8 cellular contexts compared by ENCODE assay signal in the genomic region with DNA sequence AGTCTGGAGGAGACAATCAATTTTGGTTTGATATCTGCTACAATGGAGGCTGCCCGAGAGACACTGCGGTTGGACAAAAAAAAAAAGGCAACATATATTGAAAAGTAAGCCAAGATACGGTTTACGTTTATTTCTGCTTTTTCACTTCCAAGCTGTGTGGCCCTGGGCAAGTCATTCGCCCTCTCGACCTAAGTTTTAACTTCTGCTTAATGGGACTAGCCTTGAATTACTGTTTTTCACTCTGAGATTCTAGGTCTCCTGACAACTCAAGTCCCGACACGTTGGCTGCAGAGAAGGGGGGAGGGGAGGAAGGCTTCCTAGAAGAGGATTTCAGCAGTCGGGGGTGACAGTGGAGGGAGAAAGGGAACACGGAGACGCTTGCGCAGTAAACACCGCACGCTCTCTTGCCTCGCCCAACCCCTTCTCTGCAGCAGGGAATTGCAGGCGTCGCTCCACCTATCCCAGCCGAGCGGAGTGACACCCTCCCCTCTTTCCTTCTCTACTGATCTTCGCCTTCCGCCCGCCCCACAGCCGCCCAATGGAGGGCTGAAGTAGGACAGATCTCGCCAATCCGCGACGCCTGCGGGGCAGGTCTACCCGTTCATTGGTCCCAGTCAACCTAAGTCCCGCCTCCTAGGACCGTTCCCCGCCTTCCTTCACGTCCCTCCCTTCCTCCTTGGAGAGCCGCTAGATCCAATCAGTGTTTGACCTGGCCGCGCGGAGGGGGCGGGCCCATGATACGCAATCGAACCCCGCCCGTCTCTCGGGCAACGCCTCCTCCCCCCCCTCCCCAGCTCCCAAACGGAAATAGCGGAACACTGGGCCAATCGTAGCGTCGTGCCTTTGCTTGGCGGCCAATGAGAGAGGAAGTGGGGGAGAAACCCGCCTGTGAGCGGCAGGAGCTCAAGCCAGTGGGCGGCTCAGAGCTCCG. TPM values are rescaled to one million over a fixed set of nuclear protein-coding genes. Genes with fewer than 3 reads are reported as not detected.
DNase-seq lines count a peak whose midpoint lies in the region; ATAC-seq lines count a peak whose summit lies in the region.

No MANE protein-coding gene starts in this region.

- peak; percentile 100 for DNase-seq in COLO829 (ENCODE audit: low spot score)
- DNase-seq in HT-29 (ENCODE audit: low spot score): peak; percentile 100
- DNase-seq in NK-92 treated with Interleukin-12 subunit alpha and Interleukin-12 subunit beta, amount 100 ng/mL, for 24 hours (lab: John Stamatoyannopoulos, UW): peak; percentile 99
- DNase-seq in activated CD8-positive, alpha-beta memory T cell treated with anti-CD3 and anti-CD28 coated beads for 4 hours (ENCODE audit: low read depth in 2 of 2): peak; percentile 97 to 99
- DNase-seq in effector CD8-positive, alpha-beta T cell (lab: John Stamatoyannopoulos, UW): peak; percentile 99
- peak; percentile 100 for DNase-seq in lung microvascular endothelial cell (ENCODE audit: low read depth in 2 of 2)
- peak; percentile 95 to 99 (median 98) for DNase-seq in stimulated activated CD4-positive, alpha-beta T cell treated with anti-CD3 and anti-CD28 coated beads, TNF-alpha, amount 100 ng/mL, for 4 hours (ENCODE audit: low read depth in 3 of 3)

- ATAC-seq in GM21360 (IDR thresholded peaks at IDR 0.05; ENCODE audit: unreplicated experiment): peak; percentile 93

RNA-seq across cellular contexts. Expression of a gene that starts 0.5 kb away (rescaled TPM):
- 122 and 131 TPM in 2 replicates for total RNA-seq in HT-29 (2014; rRNA removed; shearing (Covaris generic))
- 37.1 and 41.6 TPM in 2 replicates for total RNA-seq in lung microvascular endothelial cell

RNA-seq across cellular contexts. Expression of a gene that starts 3.2 kb away (rescaled TPM):
- total RNA-seq in HT-29 (2014; rRNA removed; shearing (Covaris generic)): not detected in 2 replicates
- total RNA-seq in lung microvascular endothelial cell: under 0.01 TPM in 2 replicates

RNA-seq across cellular contexts. Expression of a gene that starts 46.8 kb away (rescaled TPM):
- total RNA-seq in HT-29 (2014; rRNA removed; shearing (Covaris generic)): 2.0 and 3.1 TPM in 2 replicates
- 11.6 and 14.3 TPM in 2 replicates for total RNA-seq in lung microvascular endothelial cell

RNA-seq across cellular contexts. Expression of a gene that starts 51.8 kb away (rescaled TPM):
- 88.3 and 91.9 TPM in 2 replicates for total RNA-seq in HT-29 (2014; rRNA removed; shearing (Covaris generic))
- 7.6 and 9.9 TPM in 2 replicates for total RNA-seq in lung microvascular endothelial cell

Comparison
In these comparisons a context has a peak if more than half of its experiments do, and no peak if none do; other contexts are left out.
1. Peak in every context shown above with its lines: DNase-seq and ATAC-seq.